In the genomic region with DNA sequence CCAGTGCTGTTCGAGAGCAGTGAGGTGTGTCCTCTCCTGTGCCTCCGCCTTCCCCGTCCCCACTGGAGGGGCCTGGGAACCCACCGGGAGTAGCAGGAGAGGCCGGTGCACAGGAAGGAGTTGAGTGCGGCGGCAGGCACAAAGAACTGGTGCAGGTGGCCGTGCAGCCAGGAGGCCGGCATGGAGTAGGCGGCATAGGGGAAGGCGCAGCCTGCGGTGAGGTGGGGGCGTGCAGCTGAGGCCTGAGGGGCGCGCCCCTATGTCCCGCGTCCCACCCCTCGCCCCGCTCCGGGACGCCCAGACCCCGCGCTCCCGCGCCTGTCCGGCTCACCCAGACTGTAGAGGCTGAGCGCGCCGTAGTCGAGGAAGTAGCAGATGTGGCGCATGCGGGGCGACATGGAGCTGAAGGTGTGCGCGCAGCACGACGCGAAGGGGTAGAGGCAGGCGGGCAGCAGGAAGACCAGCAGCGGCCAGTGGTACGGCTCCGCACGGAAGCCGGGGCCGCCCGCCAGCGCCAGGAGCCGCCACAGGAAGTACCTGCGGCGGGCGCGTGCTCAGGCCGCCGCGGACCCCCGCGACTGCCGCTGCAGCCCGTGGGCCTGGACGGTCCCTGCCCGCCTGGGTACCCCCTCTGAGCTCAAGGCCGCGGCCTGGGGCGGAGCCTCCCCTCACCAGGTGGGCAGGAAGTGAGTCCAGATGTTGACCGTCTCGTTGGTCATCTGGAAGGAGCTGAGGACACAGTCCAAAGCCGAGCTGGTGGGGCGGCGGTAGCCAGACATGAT, we compare ENCODE assay signal across 1 cellular context.
TF ChIP-seq lines count a peak whose summit lies in the region.

No MANE protein-coding gene starts in this region.

TF ChIP-seq in GM12878, 131 proteins besides CTCF, POLR2A, EP300 and RAD21:
- TF ChIP-seq GATAD2B (conservative IDR thresholded peaks at IDR 0.05; ENCODE audit: low read depth): peak; percentile 76; the same call in 1 of the 2 replicates
- TF ChIP-seq, protein P1, sequence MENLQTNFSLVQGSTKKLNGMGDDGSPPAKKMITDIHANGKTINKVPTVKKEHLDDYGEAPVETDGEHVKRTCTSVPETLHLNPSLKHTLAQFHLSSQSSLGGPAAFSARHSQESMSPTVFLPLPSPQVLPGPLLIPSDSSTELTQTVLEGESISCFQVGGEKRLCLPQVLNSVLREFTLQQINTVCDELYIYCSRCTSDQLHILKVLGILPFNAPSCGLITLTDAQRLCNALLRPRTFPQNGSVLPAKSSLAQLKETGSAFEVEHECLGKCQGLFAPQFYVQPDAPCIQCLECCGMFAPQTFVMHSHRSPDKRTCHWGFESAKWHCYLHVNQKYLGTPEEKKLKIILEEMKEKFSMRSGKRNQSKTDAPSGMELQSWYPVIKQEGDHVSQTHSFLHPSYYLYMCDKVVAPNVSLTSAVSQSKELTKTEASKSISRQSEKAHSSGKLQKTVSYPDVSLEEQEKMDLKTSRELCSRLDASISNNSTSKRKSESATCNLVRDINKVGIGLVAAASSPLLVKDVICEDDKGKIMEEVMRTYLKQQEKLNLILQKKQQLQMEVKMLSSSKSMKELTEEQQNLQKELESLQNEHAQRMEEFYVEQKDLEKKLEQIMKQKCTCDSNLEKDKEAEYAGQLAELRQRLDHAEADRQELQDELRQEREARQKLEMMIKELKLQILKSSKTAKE (IDR thresholded peaks at IDR 0.05; ENCODE audit: low read depth, poor library complexity, severe bottlenecking): no peak
- TF ChIP-seq, protein P2, sequence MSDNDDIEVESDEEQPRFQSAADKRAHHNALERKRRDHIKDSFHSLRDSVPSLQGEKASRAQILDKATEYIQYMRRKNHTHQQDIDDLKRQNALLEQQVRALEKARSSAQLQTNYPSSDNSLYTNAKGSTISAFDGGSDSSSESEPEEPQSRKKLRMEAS (IDR thresholded peaks at IDR 0.05; ENCODE audit: low read depth, low read length): peak; percentile 84
- TF ChIP-seq BHLHE40 (IDR thresholded peaks at IDR 0.05; ENCODE audit: borderline replicate concordance in 1 of 2, low read depth in 2 of 2, low read length in 1 of 2): peak in 1 of 2 experiments; percentile 55; a peak in 1 of 4 replicates
- 0 out of 2 replicates have a peak, but pooled peaks have one; percentile 5 for TF ChIP-seq SMARCA5 (IDR thresholded peaks at IDR 0.05)
- peak; percentile 40; the same call in 1 of the 2 replicates for TF ChIP-seq DPF2 (IDR thresholded peaks at IDR 0.05)
- TF ChIP-seq HDAC6 (IDR thresholded peaks at IDR 0.05; ENCODE audit: unreplicated experiment): peak; percentile 76
- TF ChIP-seq, protein P3, sequence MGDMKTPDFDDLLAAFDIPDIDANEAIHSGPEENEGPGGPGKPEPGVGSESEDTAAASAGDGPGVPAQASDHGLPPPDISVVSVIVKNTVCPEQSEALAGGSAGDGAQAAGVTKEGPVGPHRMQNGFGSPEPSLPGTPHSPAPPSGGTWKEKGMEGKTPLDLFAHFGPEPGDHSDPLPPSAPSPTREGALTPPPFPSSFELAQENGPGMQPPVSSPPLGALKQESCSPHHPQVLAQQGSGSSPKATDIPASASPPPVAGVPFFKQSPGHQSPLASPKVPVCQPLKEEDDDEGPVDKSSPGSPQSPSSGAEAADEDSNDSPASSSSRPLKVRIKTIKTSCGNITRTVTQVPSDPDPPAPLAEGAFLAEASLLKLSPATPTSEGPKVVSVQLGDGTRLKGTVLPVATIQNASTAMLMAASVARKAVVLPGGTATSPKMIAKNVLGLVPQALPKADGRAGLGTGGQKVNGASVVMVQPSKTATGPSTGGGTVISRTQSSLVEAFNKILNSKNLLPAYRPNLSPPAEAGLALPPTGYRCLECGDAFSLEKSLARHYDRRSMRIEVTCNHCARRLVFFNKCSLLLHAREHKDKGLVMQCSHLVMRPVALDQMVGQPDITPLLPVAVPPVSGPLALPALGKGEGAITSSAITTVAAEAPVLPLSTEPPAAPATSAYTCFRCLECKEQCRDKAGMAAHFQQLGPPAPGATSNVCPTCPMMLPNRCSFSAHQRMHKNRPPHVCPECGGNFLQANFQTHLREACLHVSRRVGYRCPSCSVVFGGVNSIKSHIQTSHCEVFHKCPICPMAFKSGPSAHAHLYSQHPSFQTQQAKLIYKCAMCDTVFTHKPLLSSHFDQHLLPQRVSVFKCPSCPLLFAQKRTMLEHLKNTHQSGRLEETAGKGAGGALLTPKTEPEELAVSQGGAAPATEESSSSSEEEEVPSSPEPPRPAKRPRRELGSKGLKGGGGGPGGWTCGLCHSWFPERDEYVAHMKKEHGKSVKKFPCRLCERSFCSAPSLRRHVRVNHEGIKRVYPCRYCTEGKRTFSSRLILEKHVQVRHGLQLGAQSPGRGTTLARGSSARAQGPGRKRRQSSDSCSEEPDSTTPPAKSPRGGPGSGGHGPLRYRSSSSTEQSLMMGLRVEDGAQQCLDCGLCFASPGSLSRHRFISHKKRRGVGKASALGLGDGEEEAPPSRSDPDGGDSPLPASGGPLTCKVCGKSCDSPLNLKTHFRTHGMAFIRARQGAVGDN (IDR thresholded peaks at IDR 0.05): peak; percentile 95
- TF ChIP-seq NR2F1 (conservative IDR thresholded peaks at IDR 0.05): 0 out of 2 replicates have a peak, but pooled peaks have one; percentile 19
- TF ChIP-seq TCF12 (IDR thresholded peaks at IDR 0.05; ENCODE audit: low read depth, low read length): 0 out of 2 replicates have a peak, but pooled peaks have one; percentile 2
- TF ChIP-seq TCF3 (IDR thresholded peaks at IDR 0.05; ENCODE audit: borderline replicate concordance, insufficient read depth, low read depth, low read length): 0 out of 2 replicates have a peak, but pooled peaks have one; percentile 52
- TF ChIP-seq TAF1 (IDR thresholded peaks at IDR 0.05; ENCODE audit: borderline replicate concordance, low read depth, low read length): no peak
- TF ChIP-seq, protein P4, sequence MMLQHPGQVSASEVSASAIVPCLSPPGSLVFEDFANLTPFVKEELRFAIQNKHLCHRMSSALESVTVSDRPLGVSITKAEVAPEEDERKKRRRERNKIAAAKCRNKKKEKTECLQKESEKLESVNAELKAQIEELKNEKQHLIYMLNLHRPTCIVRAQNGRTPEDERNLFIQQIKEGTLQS (IDR thresholded peaks at IDR 0.05; ENCODE audit: borderline replicate concordance, extremely low read depth, low read depth, low read length): no peak
- no peak for TF ChIP-seq SREBF2 (IDR thresholded peaks at IDR 0.05; ENCODE audit: low read length)
- TF ChIP-seq, protein P5, sequence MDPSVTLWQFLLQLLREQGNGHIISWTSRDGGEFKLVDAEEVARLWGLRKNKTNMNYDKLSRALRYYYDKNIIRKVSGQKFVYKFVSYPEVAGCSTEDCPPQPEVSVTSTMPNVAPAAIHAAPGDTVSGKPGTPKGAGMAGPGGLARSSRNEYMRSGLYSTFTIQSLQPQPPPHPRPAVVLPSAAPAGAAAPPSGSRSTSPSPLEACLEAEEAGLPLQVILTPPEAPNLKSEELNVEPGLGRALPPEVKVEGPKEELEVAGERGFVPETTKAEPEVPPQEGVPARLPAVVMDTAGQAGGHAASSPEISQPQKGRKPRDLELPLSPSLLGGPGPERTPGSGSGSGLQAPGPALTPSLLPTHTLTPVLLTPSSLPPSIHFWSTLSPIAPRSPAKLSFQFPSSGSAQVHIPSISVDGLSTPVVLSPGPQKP (IDR thresholded peaks at IDR 0.05; ENCODE audit: low read depth, low read length): no peak
- peak; percentile 48; the same call in 1 of the 2 replicates for TF ChIP-seq POLR2AphosphoS2 (IDR thresholded peaks at IDR 0.05; ENCODE audit: low read depth, low read length)
- 0 out of 2 replicates have a peak, but pooled peaks have one; percentile 32 for TF ChIP-seq POLR2AphosphoS5 (IDR thresholded peaks at IDR 0.05; ENCODE audit: low read length)
- TF ChIP-seq, protein P6, sequence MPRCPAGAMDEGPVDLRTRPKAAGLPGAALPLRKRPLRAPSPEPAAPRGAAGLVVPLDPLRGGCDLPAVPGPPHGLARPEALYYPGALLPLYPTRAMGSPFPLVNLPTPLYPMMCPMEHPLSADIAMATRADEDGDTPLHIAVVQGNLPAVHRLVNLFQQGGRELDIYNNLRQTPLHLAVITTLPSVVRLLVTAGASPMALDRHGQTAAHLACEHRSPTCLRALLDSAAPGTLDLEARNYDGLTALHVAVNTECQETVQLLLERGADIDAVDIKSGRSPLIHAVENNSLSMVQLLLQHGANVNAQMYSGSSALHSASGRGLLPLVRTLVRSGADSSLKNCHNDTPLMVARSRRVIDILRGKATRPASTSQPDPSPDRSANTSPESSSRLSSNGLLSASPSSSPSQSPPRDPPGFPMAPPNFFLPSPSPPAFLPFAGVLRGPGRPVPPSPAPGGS (IDR thresholded peaks at IDR 0.05; ENCODE audit: borderline replicate concordance, insufficient read depth, low read depth, low read length, poor library complexity, severe bottlenecking): peak; percentile 30
- peak; percentile 50; the same call in 1 of the 2 replicates for TF ChIP-seq LARP7 (IDR thresholded peaks at IDR 0.05)
